Comparison of ENCODE assay signal across 13 cellular contexts in genomic region chr7:12757443-12757842, GRCh38.
DNase-seq lines count a peak whose midpoint lies in the region; ATAC-seq, FAIRE-seq and TF ChIP-seq lines count a peak whose summit lies in the region.
"Had no signal": no experiment of that assay in that cellular context is flagged by ENCODE, and none has a peak within 500 bp of the region (broad histone marks: within the 10 kb centered on the region; RNA-seq: fewer than 3 reads in every experiment).

No MANE protein-coding gene starts in this region.

- H3K27ac ChIP-seq in AG04450 (ENCODE audit: low read depth, low read length): no peak overlapping the region
- no peak overlapping the region for H3K27ac ChIP-seq in keratinocyte (ENCODE audit: control insufficient read depth, insufficient read depth, low read length)
- no peak overlapping the region for H3K27ac ChIP-seq in vagina

- no peaks in the 10 kb centered on the region for H3K79me2 ChIP-seq in keratinocyte (ENCODE audit: control insufficient read depth, insufficient read depth, low read length)

- no peak for TF ChIP-seq POLR2A in vagina (IDR thresholded peaks at IDR 0.05)

- no peaks in the 10 kb centered on the region for H3K36me3 ChIP-seq in bronchial epithelial cell (ENCODE audit: control insufficient read depth, insufficient read depth, low read length)
- H3K36me3 ChIP-seq in keratinocyte (ENCODE audit: control insufficient read depth in 2 of 2, extremely low read depth in 1 of 2, insufficient read depth in 2 of 2, low read length in 2 of 2): no peaks in the 10 kb centered on the region
- no peaks in the 10 kb centered on the region for H3K36me3 ChIP-seq in vagina
- H3K36me3 ChIP-seq: BE2C had no signal

- TF ChIP-seq CTCF in AG04450 (IDR thresholded peaks at IDR 0.05; ENCODE audit: low read depth, low read length) (no peak), bronchial epithelial cell (IDR thresholded peaks at IDR 0.05; ENCODE audit: insufficient read depth, low read length, severe bottlenecking) (no peak), keratinocyte (optimal IDR thresholded peaks at IDR 0.05 in 1 of 3, IDR thresholded peaks at IDR 0.05 in 1 of 3, conservative IDR thresholded peaks at IDR 0.05 in 1 of 3; ENCODE audit: extremely low read depth in 1 of 3, insufficient read depth in 2 of 3, low read length in 3 of 3) (no peak), vagina (IDR thresholded peaks at IDR 0.05) (no peak)

- H3K9ac ChIP-seq in keratinocyte (ENCODE audit: control insufficient read depth, extremely low read depth, insufficient read depth, low read length): no peak overlapping the region

- H3K27me3 ChIP-seq in AG04450 (ENCODE audit: control insufficient read depth, insufficient read depth, low read length): no peaks in the 10 kb centered on the region
- no peaks in the 10 kb centered on the region for H3K27me3 ChIP-seq in bronchial epithelial cell (ENCODE audit: control insufficient read depth, insufficient read depth, low read length)
- no peaks in the 10 kb centered on the region for H3K27me3 ChIP-seq in keratinocyte (ENCODE audit: control insufficient read depth, extremely low read depth, insufficient read depth, low read length)
- no peaks in the 10 kb centered on the region for H3K27me3 ChIP-seq in vagina

- H3K9me1 ChIP-seq in keratinocyte (ENCODE audit: control insufficient read depth, extremely low read depth, insufficient read depth, low read length): no peaks in the 10 kb centered on the region

- H2AFZ ChIP-seq in keratinocyte (ENCODE audit: control insufficient read depth, low read length): peak overlapping the region; percentile 47

- no peaks in the 10 kb centered on the region for H4K20me1 ChIP-seq in keratinocyte (ENCODE audit: control insufficient read depth, extremely low read depth, insufficient read depth, low read length)

- FAIRE-seq in HTR-8/SVneo (lab: Jason Lieb, UNC) (peak; percentile 78), bronchial epithelial cell (lab: Jason Lieb, UNC) (no peak), keratinocyte (lab: Jason Lieb, UNC) (peak; percentile 32)

- no peak overlapping the region for H3K4me3 ChIP-seq in AG04450 (ENCODE audit: low read depth, low read length)
- no peak overlapping the region for H3K4me3 ChIP-seq in bronchial epithelial cell (ENCODE audit: low read depth, low read length)
- H3K4me3 ChIP-seq in keratinocyte (ENCODE audit: control insufficient read depth in 2 of 3, extremely low read depth in 1 of 3, insufficient read depth in 2 of 3, low read depth in 1 of 3, low read length in 3 of 3): no peak overlapping the region
- no peak overlapping the region for H3K4me3 ChIP-seq in vagina
- H3K4me3 ChIP-seq: lung had no signal

- intact Hi-C loops in vagina (cut with DNase I): no loop called here

- dilution Hi-C loops in keratinocyte (cut with MboI; ENCODE audit: extremely low pct_ligation_motif_present, low sequenced_read_pairs): no loop called here

- H3K4me2 ChIP-seq in keratinocyte (ENCODE audit: control insufficient read depth, extremely low read depth, insufficient read depth, low read depth, low read length): peak overlapping the region; percentile 10

- POLR2A ChIA-PET in AG04450 (lab: Yijun Ruan, JAX): no interaction called here

- H3K9me3 ChIP-seq in AG04450 (ENCODE audit: control insufficient read depth, insufficient read depth, low read length) (no peaks in the 10 kb centered on the region), keratinocyte (ENCODE audit: control insufficient read depth, low read depth, low read length) (no peaks in the 10 kb centered on the region), vagina (no peaks in the 10 kb centered on the region)
- H3K9me3 ChIP-seq: BE2C had no signal

- peaks cover 8% of the 10 kb centered on the region for H3K4me1 ChIP-seq in keratinocyte (ENCODE audit: control insufficient read depth, extremely low read depth, insufficient read depth, low read length)
- H3K4me1 ChIP-seq in vagina: no peaks in the 10 kb centered on the region
- H3K4me1 ChIP-seq: BE2C had no signal

- CTCF ChIA-PET in AG04450 (lab: Charles Lee): no interaction called here

- peak; percentile 74 for DNase-seq in AG04450 (ENCODE audit: low read depth, low spot score)
- peak; percentile 42 for DNase-seq in HTR-8/SVneo (ENCODE audit: insufficient read length, low spot score)
- DNase-seq in bronchial epithelial cell (ENCODE audit: low read depth): peak; percentile 66
- no peak for DNase-seq in keratinocyte (ENCODE audit: low read depth, low spot score)
- no peak for DNase-seq in NCI-H2107 (lab: John Stamatoyannopoulos, UW)
- DNase-seq in vagina (ENCODE audit: extremely low spot score in 2 of 2): no peak
- no peak for DNase-seq in 8988T
- DNase-seq: activated B cell treated with CpG ODN at 0.5 μM for 24 hours, BE2C, KG1, NCI-H2029 had no signal

- ATAC-seq in HG03457 (IDR thresholded peaks at IDR 0.05; ENCODE audit: unreplicated experiment): no peak

Comparison
In these comparisons a context has a peak if more than half of its experiments do, and no peak if none do; other contexts are left out.
1. DNase-seq: peak in AG04450 (single experiment), HTR-8/SVneo (single experiment) and bronchial epithelial cell (single experiment); none in keratinocyte (single experiment), NCI-H2107 (single experiment), vagina (0 of 2) and 8988T (single experiment).